Comparison of ENCODE assay signal across 10 cellular contexts in the genomic region with DNA sequence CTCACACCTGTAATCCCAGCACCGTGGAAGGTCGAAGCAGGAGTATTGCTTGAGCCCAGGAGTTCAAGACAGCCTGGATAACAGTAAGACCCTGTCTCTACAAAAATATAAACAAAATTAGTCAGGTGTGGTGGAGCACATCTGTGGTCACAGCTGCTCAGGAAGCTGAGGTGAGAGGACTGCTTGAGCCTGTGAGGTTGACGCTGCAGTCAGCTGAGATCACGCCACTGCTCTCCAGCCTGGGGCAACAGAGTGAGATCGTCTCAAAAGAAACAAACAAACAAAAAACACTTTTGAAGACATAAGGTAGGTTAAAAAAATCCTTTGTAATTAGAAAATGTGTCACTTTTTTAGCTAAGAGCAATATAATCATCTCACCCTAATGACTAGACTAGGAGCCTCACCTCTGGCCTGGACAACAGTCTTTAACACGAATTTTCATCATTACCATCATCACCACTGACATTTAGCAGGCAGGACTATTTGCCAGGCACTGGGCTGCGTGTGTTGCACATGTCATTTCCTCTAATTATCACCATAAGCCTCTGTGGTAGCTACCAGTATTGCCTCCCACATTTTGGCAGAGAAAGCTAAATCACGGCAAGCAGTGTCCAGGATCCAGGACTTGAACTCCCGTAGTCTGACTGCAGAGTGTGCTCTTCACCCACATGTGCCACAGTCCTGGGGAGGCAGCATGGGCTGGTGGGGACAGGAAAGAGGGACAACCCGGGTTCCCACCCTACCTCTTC. TPM values are rescaled to one million over a fixed set of nuclear protein-coding genes. Genes with fewer than 3 reads are reported as not detected.
A peak's percentile ranks its signal among the peaks of the same experiment; 100 is the strongest.
DNase-seq lines count a peak whose midpoint lies in the region; ATAC-seq, FAIRE-seq and TF ChIP-seq lines count a peak whose summit lies in the region.
"Had no signal": no experiment of that assay in that cellular context is flagged by ENCODE, and none has a peak within 500 bp of the region (broad histone marks: within the 10 kb centered on the region; RNA-seq: fewer than 3 reads in every experiment).

No MANE protein-coding gene starts in this region.

- no peak for TF ChIP-seq POLR2A in HepG2 (IDR thresholded peaks at IDR 0.05; ENCODE audit: insufficient read depth in 1 of 2, low read depth in 2 of 2, low read length in 2 of 2)

- H3K9me3 ChIP-seq in HepG2 (ENCODE audit: low read length), result no peaks in the 10 kb centered on the region

- peak; percentile 21 for DNase-seq in GM13976 (ENCODE audit: low spot score)
- DNase-seq in HepG2 (ENCODE audit: low spot score), result no peak
- DNase-seq in HUDEP-2 (lab: John Stamatoyannopoulos, UW; ENCODE audit: unreplicated experiment in 76 of 76), result no peak
- no peak for DNase-seq in dedifferentiated amniotic fluid mesenchymal stem cell (ENCODE audit: extremely low spot score)
- no peak for DNase-seq in ecto neural progenitor cell (ENCODE audit: low spot score)
- no peak for DNase-seq in effector CD8-positive, alpha-beta T cell (lab: John Stamatoyannopoulos, UW)

- H2AFZ ChIP-seq in HepG2 (ENCODE audit: low read length), result no peak overlapping the region

- no peak overlapping the region for H3K27ac ChIP-seq in HepG2 (ENCODE audit: extremely low read length, insufficient read depth, low read length)
- H3K27ac ChIP-seq: HL-60 had no signal

- TF ChIP-seq EP300 in HepG2 (IDR thresholded peaks at IDR 0.05; ENCODE audit: low read depth in 2 of 2, low read length in 2 of 2) (no peak), HepG2 (CRISPR knock-in tag; IDR thresholded peaks at IDR 0.05; ENCODE audit: borderline replicate concordance) (no peak)

- ATAC-seq in GM21367 (IDR thresholded peaks at IDR 0.05; ENCODE audit: unreplicated experiment) (peak; percentile 95), HG03432 (IDR thresholded peaks at IDR 0.05; ENCODE audit: unreplicated experiment) (peak; percentile 97), HepG2 (peak; percentile 29; the same call in 2 of the 3 replicates)

- BruUV-seq in HepG2 (replicated peaks; lab: Mats Ljungman, UMichigan), result no TSS peak

- CTCF ChIA-PET in HepG2 (lab: Yijun Ruan, JAX; ENCODE audit: low intra/inter-chr PET ratio, low total read pairs), result no interaction called here

- WGBS in HepG2 (ENCODE audit: low lambda C conversion rate), result 88% methylated on average over 8 of the region's 10 CpGs

- no peak for TF ChIP-seq RAD21 in HepG2 (CRISPR knock-in tag; IDR thresholded peaks at IDR 0.05)

- no peak overlapping the region for H3K9ac ChIP-seq in HepG2 (ENCODE audit: insufficient read depth, low read depth, low read length)

- H4K20me1 ChIP-seq in HepG2 (ENCODE audit: insufficient read depth, low read length), result no peaks in the 10 kb centered on the region

- no peaks in the 10 kb centered on the region for H3K27me3 ChIP-seq in HepG2 (ENCODE audit: control insufficient read depth in 1 of 2, insufficient read depth in 2 of 2, low read length in 2 of 2)

- intact Hi-C loops in HepG2 (cut with micrococcal nuclease; ENCODE audit: unreplicated experiment), result no loop called here

- no peak overlapping the region for H3K4me2 ChIP-seq in HepG2 (ENCODE audit: low read depth, low read length)

- no peak overlapping the region for H3K4me3 ChIP-seq in HepG2 (replicated peaks in 1 of 3; ENCODE audit: insufficient read depth in 1 of 3, low read depth in 2 of 3, low read length in 3 of 3)

- in situ Hi-C loops in GM13976 (cut with MboI; ENCODE audit: low sequenced_read_pairs, unreplicated experiment) (no loop called here), HepG2 (cut with HindIII; ENCODE audit: extremely low pct_ligation_motif_present, low pct_unique_long_range_greater_than_20kb) (no loop called here)

- H3K79me2 ChIP-seq in HepG2 (ENCODE audit: insufficient read depth, low read length), result no peaks in the 10 kb centered on the region

- POLR2A ChIA-PET in HepG2 (lab: Yijun Ruan, JAX), result no interaction called here

- no peak for FAIRE-seq in HepG2 (lab: Jason Lieb, UNC)
- FAIRE-seq: endothelial cell of umbilical vein had no signal

- H3K36me3 ChIP-seq in HepG2 (replicated peaks in 1 of 2; ENCODE audit: control insufficient read depth in 1 of 2, insufficient read depth in 2 of 2, low read length in 2 of 2), result peaks cover 17 to 51% of the 10 kb centered on the region in 2 experiments

- H3K4me1 ChIP-seq in HepG2 (ENCODE audit: insufficient read depth, low read length), result no peaks in the 10 kb centered on the region

- TF ChIP-seq CTCF in GM13976 (IDR thresholded peaks at IDR 0.05; ENCODE audit: borderline replicate concordance, control extremely low read depth, extremely low read depth, insufficient read depth, missing control alignments), result no peak
- no peak for TF ChIP-seq CTCF in HepG2 (CRISPR knock-in tag; IDR thresholded peaks at IDR 0.05)

TF ChIP-seq in HepG2, 621 proteins besides CTCF, POLR2A, EP300 and RAD21 (continues in another document):
- TF ChIP-seq REXO4 (CRISPR knock-in tag; IDR thresholded peaks at IDR 0.05; ENCODE audit: borderline replicate concordance) (no peak), FOXA1 (IDR thresholded peaks at IDR 0.05) (no peak), FOXA1 (CRISPR knock-in tag; IDR thresholded peaks at IDR 0.05) (no peak), ZSCAN22 (CRISPR knock-in tag; IDR thresholded peaks at IDR 0.05) (no peak), HOXD1 (CRISPR knock-in tag; IDR thresholded peaks at IDR 0.05) (no peak), ZNF737 (CRISPR knock-in tag; IDR thresholded peaks at IDR 0.05; ENCODE audit: borderline replicate concordance) (no peak), NR3C1 (CRISPR knock-in tag; IDR thresholded peaks at IDR 0.05) (no peak), RFXANK (CRISPR knock-in tag; IDR thresholded peaks at IDR 0.05) (no peak), ZNF564 (CRISPR knock-in tag; IDR thresholded peaks at IDR 0.05) (no peak), HOXA5 (CRISPR knock-in tag; IDR thresholded peaks at IDR 0.05) (no peak), IKZF1 (IDR thresholded peaks at IDR 0.05) (no peak), NR2F6 (IDR thresholded peaks at IDR 0.05) (no peak), NR2F6 (CRISPR knock-in tag; IDR thresholded peaks at IDR 0.05) (no peak), ZBTB3 (CRISPR knock-in tag; IDR thresholded peaks at IDR 0.05; ENCODE audit: borderline replicate concordance, low read depth) (no peak)

RNA-seq across cellular contexts. Expression of gene SYCP3, which starts 4.6 kb away (rescaled TPM):
- total RNA-seq in HepG2 (2016; rRNA removed; fragmentation: Illumina TruSeq; extraction: Trizol), result not detected in 2 replicates
- total RNA-seq in HepG2 (2016; cell fraction: cytosol; rRNA removed; fragmentation: Illumina TruSeq; extraction: Trizol; ENCODE audit: low read depth), result not detected in 2 replicates
- total RNA-seq in HepG2 (2016; cell fraction: insoluble cytoplasmic fraction; rRNA removed; fragmentation: Illumina TruSeq; extraction: Trizol), result not detected in 2 replicates
- total RNA-seq in HepG2 (2016; cell fraction: membrane; rRNA removed; fragmentation: Illumina TruSeq; extraction: Trizol), result not detected in 2 replicates
- not detected in 2 replicates for total RNA-seq in HepG2 (2016; cell fraction: nucleus; rRNA removed; fragmentation: Illumina TruSeq; extraction: Trizol)
- not detected in 2 replicates for polyA plus RNA-seq in HepG2 (2011; rRNA removed)
- polyA plus RNA-seq in HepG2 (2011; cell fraction: cytosol; rRNA removed), result not detected in 2 replicates
- not detected in 2 replicates for polyA plus RNA-seq in HepG2 (2011; cell fraction: nucleus; rRNA removed)
- polyA plus RNA-seq in HepG2 (2012), result 0.97 and 1.0 TPM in 2 replicates
- polyA plus RNA-seq in HepG2 (2016; cell fraction: cytosol; fragmentation: Illumina TruSeq; extraction: Trizol; ENCODE audit: low read depth), result not detected in 2 replicates
- not detected in 2 replicates for polyA plus RNA-seq in HepG2 (2016; cell fraction: insoluble cytoplasmic fraction; fragmentation: Illumina TruSeq; extraction: Trizol; ENCODE audit: low read depth)
- not detected in 2 replicates for polyA plus RNA-seq in HepG2 (2016; cell fraction: membrane; fragmentation: Illumina TruSeq; extraction: Trizol; ENCODE audit: low read depth)
- polyA plus RNA-seq in HepG2 (2016; cell fraction: nucleus; fragmentation: Illumina TruSeq; extraction: Trizol; ENCODE audit: insufficient read depth, low read depth), result not detected in 2 replicates
- polyA minus RNA-seq in HepG2 (2011; rRNA and poly(A)+ RNA removed; ENCODE audit: low replicate concordance), result 0.12 TPM in 1 of 2 replicates, not detected in the other
- not detected in 2 replicates for polyA minus RNA-seq in HepG2 (2011; cell fraction: cytosol; rRNA and poly(A)+ RNA removed)
- 0.50 and 0.90 TPM in 2 replicates for polyA minus RNA-seq in HepG2 (2011; cell fraction: nucleus; rRNA and poly(A)+ RNA removed)
- polyA plus RNA-seq: endothelial cell of umbilical vein had no signal

RNA-seq across cellular contexts. Expression of gene CHPT1, which starts 46.5 kb away (rescaled TPM):
- total RNA-seq in HepG2 (2016; rRNA removed; fragmentation: Illumina TruSeq; extraction: Trizol), result 129 and 178 TPM in 2 replicates
- total RNA-seq in HepG2 (2016; cell fraction: cytosol; rRNA removed; fragmentation: Illumina TruSeq; extraction: Trizol; ENCODE audit: low read depth), result 208 and 211 TPM in 2 replicates
- total RNA-seq in HepG2 (2016; cell fraction: insoluble cytoplasmic fraction; rRNA removed; fragmentation: Illumina TruSeq; extraction: Trizol), result 126 and 183 TPM in 2 replicates
- 296 and 310 TPM in 2 replicates for total RNA-seq in HepG2 (2016; cell fraction: membrane; rRNA removed; fragmentation: Illumina TruSeq; extraction: Trizol)
- 171 and 189 TPM in 2 replicates for total RNA-seq in HepG2 (2016; cell fraction: nucleus; rRNA removed; fragmentation: Illumina TruSeq; extraction: Trizol)
- 88.1 and 117 TPM in 2 replicates for polyA plus RNA-seq in HepG2 (2011; rRNA removed)
- polyA plus RNA-seq in HepG2 (2011; cell fraction: cytosol; rRNA removed), result 49.7 and 67.3 TPM in 2 replicates
- 44.4 and 56.5 TPM in 2 replicates for polyA plus RNA-seq in HepG2 (2011; cell fraction: nucleus; rRNA removed)
- 90.0 and 113 TPM in 2 replicates for polyA plus RNA-seq in HepG2 (2012)
- polyA plus RNA-seq in HepG2 (2016; cell fraction: cytosol; fragmentation: Illumina TruSeq; extraction: Trizol; ENCODE audit: low read depth), result 361 and 410 TPM in 2 replicates
- 161 and 176 TPM in 2 replicates for polyA plus RNA-seq in HepG2 (2016; cell fraction: insoluble cytoplasmic fraction; fragmentation: Illumina TruSeq; extraction: Trizol; ENCODE audit: low read depth)
- 379 and 382 TPM in 2 replicates for polyA plus RNA-seq in HepG2 (2016; cell fraction: membrane; fragmentation: Illumina TruSeq; extraction: Trizol; ENCODE audit: low read depth)
- polyA plus RNA-seq in HepG2 (2016; cell fraction: nucleus; fragmentation: Illumina TruSeq; extraction: Trizol; ENCODE audit: insufficient read depth, low read depth), result 235 and 262 TPM in 2 replicates
- 12.6 and 91.0 TPM in 2 replicates for polyA minus RNA-seq in HepG2 (2011; rRNA and poly(A)+ RNA removed; ENCODE audit: low replicate concordance)
- polyA minus RNA-seq in HepG2 (2011; cell fraction: cytosol; rRNA and poly(A)+ RNA removed), result 46.9 and 67.8 TPM in 2 replicates
- polyA minus RNA-seq in HepG2 (2011; cell fraction: nucleus; rRNA and poly(A)+ RNA removed), result 134 and 160 TPM in 2 replicates

Comparison
In these comparisons a context has a peak if more than half of its experiments do, and no peak if none do; other contexts are left out.
1. ATAC-seq: peak in every context shown above with its lines; median percentile 97 in HG03432; 95 in GM21367; 29 in HepG2.